ENCODE assay signal across 1 cellular context in the genomic region with DNA sequence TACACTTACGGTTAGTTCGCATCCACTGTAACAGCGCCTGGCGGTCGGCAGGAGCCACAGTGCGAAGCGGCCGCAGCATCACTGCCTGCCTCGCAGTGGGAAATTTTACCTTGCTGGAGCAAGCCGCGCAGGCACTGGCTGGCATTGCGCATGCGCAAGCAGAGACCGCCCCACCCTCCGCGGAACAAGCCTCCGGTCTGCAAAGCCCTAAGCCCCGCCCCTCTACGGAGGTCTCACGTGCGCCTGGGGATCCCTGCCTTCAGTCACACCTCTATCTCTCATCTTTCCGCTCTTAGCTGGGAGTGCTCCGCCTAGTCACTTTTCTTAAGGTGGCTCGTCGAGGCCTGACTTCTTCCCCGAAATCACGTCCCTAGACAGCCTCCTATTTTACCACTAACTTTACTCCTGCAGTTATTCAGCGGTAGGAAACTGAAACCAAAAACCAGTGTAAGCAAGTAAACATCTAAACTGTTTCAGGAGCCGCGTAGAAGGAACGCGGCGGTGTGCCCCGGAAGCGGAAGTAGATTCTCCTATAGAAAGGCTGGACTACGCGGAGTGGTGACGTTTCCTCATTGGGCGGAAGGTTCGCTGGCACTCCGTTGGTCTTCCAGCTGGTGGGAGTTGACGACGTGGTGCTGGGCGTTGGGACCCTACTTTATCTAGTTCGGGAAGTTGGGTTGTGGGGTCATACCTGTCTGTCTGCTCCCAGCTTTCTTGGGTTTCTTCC.
A peak's percentile ranks its signal among the peaks of the same experiment; 100 is the strongest.
TF ChIP-seq lines count a peak whose summit lies in the region.

Gene SRP54, plus strand, starts transcription at position 572 of the 727 bp plus-strand sequence. CDS start 13,718 bp downstream, outside the sequence.

TF ChIP-seq in HepG2, 621 proteins besides CTCF, POLR2A, EP300 and RAD21 (continued from another document):
- TF ChIP-seq ZNF749 (CRISPR knock-in tag; IDR thresholded peaks at IDR 0.05; ENCODE audit: borderline replicate concordance) (peak; percentile 95), SKI (IDR thresholded peaks at IDR 0.05; ENCODE audit: partially characterized antibody) (peak; percentile 14), KLF6 (CRISPR knock-in tag; IDR thresholded peaks at IDR 0.05) (peak; percentile 98), ZNF337 (CRISPR knock-in tag; IDR thresholded peaks at IDR 0.05; ENCODE audit: borderline replicate concordance, low read depth) (peak; percentile 88; the same call in 1 of the 2 replicates), DR1 (CRISPR knock-in tag; IDR thresholded peaks at IDR 0.05) (peak; percentile 93; the same call in 1 of the 2 replicates), ZMYM2 (CRISPR knock-in tag; IDR thresholded peaks at IDR 0.05) (peak; percentile 93; the same call in 1 of the 2 replicates), ZNF543 (CRISPR knock-in tag; IDR thresholded peaks at IDR 0.05) (peak; percentile 93), TFE3 (CRISPR knock-in tag; IDR thresholded peaks at IDR 0.05) (peak; percentile 92), CHD4 (IDR thresholded peaks at IDR 0.05; ENCODE audit: borderline replicate concordance, low read length) (peak; percentile 97; the same call in 1 of the 2 replicates), NCOR1 (IDR thresholded peaks at IDR 0.05; ENCODE audit: borderline replicate concordance, low read length) (peak; percentile 94; the same call in 1 of the 2 replicates), MXD4 (CRISPR knock-in tag; IDR thresholded peaks at IDR 0.05) (peak; percentile 98), ZNF101 (CRISPR knock-in tag; IDR thresholded peaks at IDR 0.05; ENCODE audit: borderline replicate concordance, low read depth) (peak; percentile 84; the same call in 1 of the 2 replicates), ZNF17 (CRISPR knock-in tag; IDR thresholded peaks at IDR 0.05) (peak; percentile 96), ZNF33A (CRISPR knock-in tag; IDR thresholded peaks at IDR 0.05; ENCODE audit: borderline replicate concordance) (peak; percentile 98; the same call in 1 of the 2 replicates), RARG (CRISPR knock-in tag; IDR thresholded peaks at IDR 0.05; ENCODE audit: low read depth) (peak; percentile 98)
- TF ChIP-seq, protein P1, sequence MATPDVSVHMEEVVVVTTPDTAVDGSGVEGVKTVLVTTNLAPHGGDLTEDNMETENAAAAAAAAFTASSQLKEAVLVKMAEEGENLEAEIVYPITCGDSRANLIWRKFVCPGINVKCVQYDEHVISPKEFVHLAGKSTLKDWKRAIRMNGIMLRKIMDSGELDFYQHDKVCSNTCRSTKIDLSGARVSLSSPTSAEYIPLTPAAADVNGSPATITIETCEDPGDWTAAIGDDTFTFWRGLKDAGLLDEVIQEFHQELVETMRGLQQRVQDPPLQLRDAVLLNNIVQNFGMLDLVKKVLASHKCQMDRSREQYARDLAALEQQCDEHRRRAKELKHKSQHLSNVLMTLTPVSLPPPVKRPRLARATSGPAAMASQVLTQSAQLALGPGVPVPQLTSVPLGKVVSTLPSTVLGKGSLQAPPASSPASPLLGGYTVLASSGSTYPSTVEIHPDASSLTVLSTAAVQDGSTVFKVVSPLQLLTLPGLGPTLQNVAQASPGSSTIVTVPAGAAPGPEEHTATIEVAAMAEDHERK (CRISPR knock-in tag; IDR thresholded peaks at IDR 0.05; ENCODE audit: low read depth): peak; percentile 73; the same call in 1 of the 2 replicates
- TF ChIP-seq, protein P2, sequence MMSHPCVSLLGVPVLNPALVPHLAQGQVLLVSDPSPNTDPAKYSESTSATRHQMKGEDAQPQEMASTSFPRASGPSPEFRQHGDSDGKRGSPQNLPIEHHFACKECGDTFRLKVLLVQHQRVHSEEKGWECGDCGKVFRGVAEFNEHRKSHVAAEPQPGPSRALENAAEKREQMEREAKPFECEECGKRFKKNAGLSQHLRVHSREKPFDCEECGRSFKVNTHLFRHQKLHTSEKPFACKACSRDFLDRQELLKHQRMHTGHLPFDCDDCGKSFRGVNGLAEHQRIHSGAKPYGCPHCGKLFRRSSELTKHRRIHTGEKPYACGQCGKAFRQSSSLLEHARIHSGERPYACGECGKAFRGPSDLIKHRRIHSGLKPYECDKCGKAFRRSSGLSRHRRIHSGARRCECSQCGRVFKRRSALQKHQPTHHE (CRISPR knock-in tag; IDR thresholded peaks at IDR 0.05; ENCODE audit: borderline replicate concordance): peak; percentile 99
- TF ChIP-seq, protein P3, sequence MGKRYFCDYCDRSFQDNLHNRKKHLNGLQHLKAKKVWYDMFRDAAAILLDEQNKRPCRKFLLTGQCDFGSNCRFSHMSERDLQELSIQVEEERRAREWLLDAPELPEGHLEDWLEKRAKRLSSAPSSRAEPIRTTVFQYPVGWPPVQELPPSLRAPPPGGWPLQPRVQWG (CRISPR knock-in tag; IDR thresholded peaks at IDR 0.05; ENCODE audit: borderline replicate concordance, low read depth): no peak
